37 cellular contexts compared by ENCODE assay signal in genomic region chr2:191268596-191268995, GRCh38.
"Had no signal": no experiment of that assay in that cellular context is flagged by ENCODE, and none has a peak within 500 bp of the region (broad histone marks: within the 10 kb centered on the region; RNA-seq: fewer than 3 reads in every experiment).

No MANE protein-coding gene starts in this region.

- ATAC-seq: activated CD4-positive, alpha-beta T cell treated with anti-CD3 and anti-CD28 coated beads for 36 hours; activated CD4-positive, CD25-positive, alpha-beta regulatory T cell treated with anti-CD3 and anti-CD28 coated beads, Interleukin-2, amount 50 U/mL, for 24 hours; activated naive CD4-positive, alpha-beta T cell treated with anti-CD3 and anti-CD28 coated beads, Interleukin-2, amount 50 U/mL, for 72 hours; activated T-cell treated with anti-CD3 and anti-CD28 coated beads, Interleukin-2, amount 50 U/mL, for 4 hours; PC-3; WTC11 had no signal

- H3K36me3 ChIP-seq: adrenal gland, Peyer's patch, SJSA1 had no signal

- H3K9ac ChIP-seq: SK-N-SH had no signal

- H3K27me3 Mint-ChIP-seq: activated CD4-positive, alpha-beta T cell treated with anti-CD3 and anti-CD28 coated beads, Interleukin-2, amount 10 ng/mL, durations not matched to agents 7 days and 5 days had no signal

- H3K4me1 Mint-ChIP-seq: activated CD4-positive, alpha-beta T cell treated with anti-CD3 and anti-CD28 coated beads, Interleukin-2, amount 10 ng/mL, durations not matched to agents 7 days and 5 days had no signal

- H3K27me3 ChIP-seq: adrenal gland, Peyer's patch, SJSA1 had no signal

- H3K9me3 Mint-ChIP-seq: activated CD4-positive, alpha-beta T cell treated with anti-CD3 and anti-CD28 coated beads, Interleukin-2, amount 10 ng/mL, durations not matched to agents 7 days and 5 days; activated naive CD4-positive, alpha-beta T cell treated with anti-CD3 and anti-CD28 coated beads for 36 hours; activated naive CD4-positive, alpha-beta T cell treated with anti-CD3 and anti-CD28 coated beads, Interleukin-2, amount 50 U/mL, for 72 hours; activated T-cell treated with anti-CD3 and anti-CD28 coated beads, Interleukin-2, amount 50 U/mL, for 4 hours; activated T-helper 1 cell treated with anti-CD3 and anti-CD28 coated beads, Interleukin-12 subunit alpha, Interleukin-12 subunit beta, Interleukin-2, Interleukin-4 antibody, amounts not matched to agents 30 ng/mL and 10 ng/mL and 1 ng/mL, durations not matched to agents 14 hours and 24 hours and 36 hours; T-helper 1 cell treated with Interleukin-12 subunit alpha and Interleukin-12 subunit beta and Interleukin-4 antibody, amounts not matched to agents 30 μg/mL and 1 μg/mL, for 36 hours; T-helper 2 cell treated with Interferon-gamma antibody and Interleukin-4, amounts not matched to agents 5 μg/mL and 100 μg/mL, for 36 hours; WTC11 had no signal

- H3K36me3 Mint-ChIP-seq: activated naive CD4-positive, alpha-beta T cell treated with anti-CD3 and anti-CD28 coated beads, Interleukin-2, amount 50 U/mL, for 72 hours; WTC11 had no signal

- H3K4me1 ChIP-seq: Peyer's patch had no signal

- H3K9me3 ChIP-seq: adrenal gland, Peyer's patch, SJSA1, SK-N-SH had no signal

- H3K4me2 ChIP-seq: SK-N-SH had no signal

- H3K4me3 ChIP-seq: adrenal gland, Peyer's patch, SJSA1 had no signal

- FAIRE-seq: bronchial epithelial cell, TTC549 had no signal

- H3K27ac ChIP-seq: adrenal gland, Peyer's patch, SJSA1 had no signal

- H3K4me3 Mint-ChIP-seq: activated CD4-positive, alpha-beta T cell treated with anti-CD3 and anti-CD28 coated beads for 36 hours; activated CD4-positive, alpha-beta T cell treated with anti-CD3 and anti-CD28 coated beads, Interleukin-2, amount 10 ng/mL, durations not matched to agents 7 days and 5 days; activated naive CD4-positive, alpha-beta T cell treated with anti-CD3 and anti-CD28 coated beads for 36 hours; activated T-cell treated with anti-CD3 and anti-CD28 coated beads, Interleukin-2, amount 50 U/mL, for 4 hours; activated T-helper 1 cell treated with anti-CD3 and anti-CD28 coated beads, Interleukin-12 subunit alpha, Interleukin-12 subunit beta, Interleukin-2, Interleukin-4 antibody, amounts not matched to agents 30 ng/mL and 10 ng/mL and 1 ng/mL, durations not matched to agents 14 hours and 24 hours and 36 hours; brain; T-helper 1 cell treated with Interleukin-12 subunit alpha and Interleukin-12 subunit beta and Interleukin-4 antibody, amounts not matched to agents 30 μg/mL and 1 μg/mL, for 36 hours; T-helper 2 cell treated with Interferon-gamma antibody and Interleukin-4, amounts not matched to agents 5 μg/mL and 100 μg/mL, for 36 hours; WTC11 had no signal

- DNase-seq: activated CD4-positive, alpha-beta T cell treated with anti-CD3 and anti-CD28 coated beads for 36 hours; activated CD4-positive, alpha-beta T cell treated with anti-CD3 and anti-CD28 coated beads, Interleukin-2, amount 10 ng/mL, durations not matched to agents 7 days and 5 days; activated CD4-positive, alpha-beta T cell treated with anti-CD3 and anti-CD28 coated beads, Interleukin-2, amount 50 U/mL, for 48 hours; activated CD8-positive, alpha-beta memory T cell treated with anti-CD3 and anti-CD28 coated beads, Interleukin-2, amount 50 U/mL, for 4 hours; activated gamma-delta T cell treated with Interleukin-2 at 50 U/mL for 16 hours; activated naive CD4-positive, alpha-beta T cell treated with anti-CD3 and anti-CD28 coated beads for 36 hours; activated T-cell treated with anti-CD3 and anti-CD28 coated beads for 4 hours; activated T-cell treated with anti-CD3 and anti-CD28 coated beads, Interleukin-2, amount 50 U/mL, for 4 hours; adrenal gland; caudate nucleus; MM.1S; MV-4-11; NCI-H1092; NCI-H1436 treated with DMSO at 0.1 percent for 48 hours; NCI-H187; NCI-H2029 treated with DMSO at 0.1 percent for 48 hours; NCI-H2107; NCI-H2171; NCI-H510A; NCI-H526; NCI-H748 treated with DMSO at 0.1 percent for 48 hours; NK-92 treated with Interleukin-12 subunit alpha and Interleukin-12 subunit beta, amount 100 ng/mL, for 24 hours; PC-3; Peyer's patch; RPMI8226; SHP77 treated with DMSO at 0.1 percent for 48 hours; SK-N-SH had no signal

- H3K27ac Mint-ChIP-seq: activated CD4-positive, alpha-beta T cell treated with anti-CD3 and anti-CD28 coated beads for 36 hours; activated CD4-positive, alpha-beta T cell treated with anti-CD3 and anti-CD28 coated beads, Interleukin-2, amount 10 ng/mL, durations not matched to agents 7 days and 5 days; activated naive CD4-positive, alpha-beta T cell treated with anti-CD3 and anti-CD28 coated beads for 36 hours; activated naive CD4-positive, alpha-beta T cell treated with anti-CD3 and anti-CD28 coated beads, Interleukin-2, amount 50 U/mL, for 72 hours; activated T-helper 1 cell treated with anti-CD3 and anti-CD28 coated beads, Interleukin-12 subunit alpha, Interleukin-12 subunit beta, Interleukin-2, Interleukin-4 antibody, amounts not matched to agents 30 ng/mL and 10 ng/mL and 1 ng/mL, durations not matched to agents 14 hours and 24 hours and 36 hours; T-helper 1 cell treated with Interleukin-12 subunit alpha and Interleukin-12 subunit beta and Interleukin-4 antibody, amounts not matched to agents 30 μg/mL and 1 μg/mL, for 36 hours; T-helper 2 cell treated with Interferon-gamma antibody and Interleukin-4, amounts not matched to agents 5 μg/mL and 100 μg/mL, for 36 hours had no signal
